1 cellular context compared by ENCODE assay signal in genomic region chr5:75235711-75236110, GRCh38.
TF ChIP-seq lines count a peak whose summit lies in the region.

No MANE protein-coding gene starts in this region.

TF ChIP-seq in endothelial cell of umbilical vein, 7 proteins besides CTCF, POLR2A, EP300 and RAD21 (continued from another document):
- no peak for TF ChIP-seq EZH2 (IDR thresholded peaks at IDR 0.05; ENCODE audit: borderline replicate concordance, low read depth, low read length, severe bottlenecking)
TF ChIP-seq in endothelial cell of umbilical vein: peak in this region for 0.
